24 cellular contexts compared by ENCODE assay signal in genomic region chr12:27769142-27769672, GRCh38.
"Had no signal": no experiment of that assay in that cellular context is flagged by ENCODE, and none has a peak within 500 bp of the region (broad histone marks: within the 10 kb centered on the region; RNA-seq: fewer than 3 reads in every experiment).

No MANE protein-coding gene starts in this region.

- H3K9me3 Mint-ChIP-seq: effector memory CD8-positive, alpha-beta T cell; naive thymus-derived CD4-positive, alpha-beta T cell; nephron progenitor cell had no signal

- H3K27me3 ChIP-seq: esophagus squamous epithelium, heart right ventricle, left lung, stomach, thyroid gland, vagina had no signal

- H3K4me1 ChIP-seq: heart right ventricle, left lung, prostate gland, stomach, thyroid gland, vagina had no signal

- H3K4me3 Mint-ChIP-seq: effector memory CD8-positive, alpha-beta T cell; naive thymus-derived CD4-positive, alpha-beta T cell; nephron progenitor cell had no signal

- DNase-seq: cortex of kidney; effector memory CD8-positive, alpha-beta T cell; erythroblast; esophagus squamous epithelium; foreskin melanocyte; glutamatergic neuron; heart right ventricle; hippocampal formation; kidney glomerular epithelial cell; left lung; naive thymus-derived CD4-positive, alpha-beta T cell; nephron progenitor cell; nucleus accumbens; right cardiac atrium; stimulated activated CD4-positive, alpha-beta T cell treated with anti-CD3 and anti-CD28 coated beads, Interleukin-12 subunit alpha, Interleukin-12 subunit beta, amount 100 ng/mL, for 4 hours; stimulated activated CD4-positive, alpha-beta T cell treated with anti-CD3 and anti-CD28 coated beads, Interleukin-1b, Interleukin-23, amount 100 ng/mL, for 48 hours; stimulated activated CD4-positive, alpha-beta T cell treated with anti-CD3 and anti-CD28 coated beads, Interleukin-4, amount 100 ng/mL, for 1 hour; stimulated activated CD8-positive, alpha-beta memory T cell treated with anti-CD3 and anti-CD28 coated beads, Interleukin-4, amount 100 ng/mL, for 48 hours; stimulated activated naive CD4-positive, alpha-beta T cell treated with Interleukin-2 at 50 U/mL for 16 hours; stomach; thyroid gland had no signal

- H3K27me3 Mint-ChIP-seq: effector memory CD8-positive, alpha-beta T cell had no signal

- ATAC-seq: effector memory CD8-positive, alpha-beta T cell; heart right ventricle; left lung; naive thymus-derived CD4-positive, alpha-beta T cell; right cardiac atrium had no signal

- H3K27ac Mint-ChIP-seq: effector memory CD8-positive, alpha-beta T cell; naive thymus-derived CD4-positive, alpha-beta T cell; nephron progenitor cell had no signal

- H3K9me3 ChIP-seq: esophagus squamous epithelium, heart right ventricle, left lung, prostate gland, stomach, thyroid gland, vagina had no signal

- H3K4me3 ChIP-seq: esophagus squamous epithelium, heart right ventricle, left lung, prostate gland, skin epidermis, stomach, thyroid gland, vagina had no signal

- H3K36me3 ChIP-seq: esophagus squamous epithelium, heart right ventricle, left lung, prostate gland, thyroid gland, vagina had no signal
